In the genomic region with DNA sequence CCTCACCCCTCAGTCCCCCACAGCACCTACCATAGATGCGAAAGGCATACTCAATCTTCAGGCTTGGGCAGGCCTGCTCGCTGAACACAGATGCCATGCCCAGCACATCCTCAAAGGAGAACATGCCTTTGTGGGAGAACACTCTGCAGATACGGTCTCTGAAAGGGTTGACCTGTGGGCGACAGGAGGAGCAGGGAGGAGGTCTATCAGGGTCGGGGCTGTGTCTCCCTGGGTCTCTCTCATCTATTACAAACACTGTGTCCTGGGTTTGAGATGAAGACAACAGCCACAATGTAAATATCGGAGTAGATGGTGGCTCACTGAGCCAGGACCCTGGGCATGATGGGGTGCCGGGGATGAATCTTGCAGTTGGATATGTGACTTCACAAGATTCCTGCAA, we compare ENCODE assay signal across 2 cellular contexts.
TF ChIP-seq lines count a peak whose summit lies in the region.

No MANE protein-coding gene starts in this region.

TF ChIP-seq in HepG2, 621 proteins besides CTCF, POLR2A, EP300 and RAD21:
- TF ChIP-seq MED8 (CRISPR knock-in tag; IDR thresholded peaks at IDR 0.05; ENCODE audit: insufficient replicate concordance) = no peak
- TF ChIP-seq, protein P1, sequence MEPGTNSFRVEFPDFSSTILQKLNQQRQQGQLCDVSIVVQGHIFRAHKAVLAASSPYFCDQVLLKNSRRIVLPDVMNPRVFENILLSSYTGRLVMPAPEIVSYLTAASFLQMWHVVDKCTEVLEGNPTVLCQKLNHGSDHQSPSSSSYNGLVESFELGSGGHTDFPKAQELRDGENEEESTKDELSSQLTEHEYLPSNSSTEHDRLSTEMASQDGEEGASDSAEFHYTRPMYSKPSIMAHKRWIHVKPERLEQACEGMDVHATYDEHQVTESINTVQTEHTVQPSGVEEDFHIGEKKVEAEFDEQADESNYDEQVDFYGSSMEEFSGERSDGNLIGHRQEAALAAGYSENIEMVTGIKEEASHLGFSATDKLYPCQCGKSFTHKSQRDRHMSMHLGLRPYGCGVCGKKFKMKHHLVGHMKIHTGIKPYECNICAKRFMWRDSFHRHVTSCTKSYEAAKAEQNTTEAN (CRISPR knock-in tag; conservative IDR thresholded peaks at IDR 0.05) = no peak
- TF ChIP-seq SRY (CRISPR knock-in tag; IDR thresholded peaks at IDR 0.05) = no peak
- TF ChIP-seq, protein P2, sequence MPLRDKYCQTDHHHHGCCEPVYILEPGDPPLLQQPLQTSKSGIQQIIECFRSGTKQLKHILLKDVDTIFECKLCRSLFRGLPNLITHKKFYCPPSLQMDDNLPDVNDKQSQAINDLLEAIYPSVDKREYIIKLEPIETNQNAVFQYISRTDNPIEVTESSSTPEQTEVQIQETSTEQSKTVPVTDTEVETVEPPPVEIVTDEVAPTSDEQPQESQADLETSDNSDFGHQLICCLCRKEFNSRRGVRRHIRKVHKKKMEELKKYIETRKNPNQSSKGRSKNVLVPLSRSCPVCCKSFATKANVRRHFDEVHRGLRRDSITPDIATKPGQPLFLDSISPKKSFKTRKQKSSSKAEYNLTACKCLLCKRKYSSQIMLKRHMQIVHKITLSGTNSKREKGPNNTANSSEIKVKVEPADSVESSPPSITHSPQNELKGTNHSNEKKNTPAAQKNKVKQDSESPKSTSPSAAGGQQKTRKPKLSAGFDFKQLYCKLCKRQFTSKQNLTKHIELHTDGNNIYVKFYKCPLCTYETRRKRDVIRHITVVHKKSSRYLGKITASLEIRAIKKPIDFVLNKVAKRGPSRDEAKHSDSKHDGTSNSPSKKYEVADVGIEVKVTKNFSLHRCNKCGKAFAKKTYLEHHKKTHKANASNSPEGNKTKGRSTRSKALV (CRISPR knock-in tag; IDR thresholded peaks at IDR 0.05) = no peak
- TF ChIP-seq ZC3H4 (CRISPR knock-in tag; IDR thresholded peaks at IDR 0.05; ENCODE audit: borderline replicate concordance) = no peak
- TF ChIP-seq, protein P3, sequence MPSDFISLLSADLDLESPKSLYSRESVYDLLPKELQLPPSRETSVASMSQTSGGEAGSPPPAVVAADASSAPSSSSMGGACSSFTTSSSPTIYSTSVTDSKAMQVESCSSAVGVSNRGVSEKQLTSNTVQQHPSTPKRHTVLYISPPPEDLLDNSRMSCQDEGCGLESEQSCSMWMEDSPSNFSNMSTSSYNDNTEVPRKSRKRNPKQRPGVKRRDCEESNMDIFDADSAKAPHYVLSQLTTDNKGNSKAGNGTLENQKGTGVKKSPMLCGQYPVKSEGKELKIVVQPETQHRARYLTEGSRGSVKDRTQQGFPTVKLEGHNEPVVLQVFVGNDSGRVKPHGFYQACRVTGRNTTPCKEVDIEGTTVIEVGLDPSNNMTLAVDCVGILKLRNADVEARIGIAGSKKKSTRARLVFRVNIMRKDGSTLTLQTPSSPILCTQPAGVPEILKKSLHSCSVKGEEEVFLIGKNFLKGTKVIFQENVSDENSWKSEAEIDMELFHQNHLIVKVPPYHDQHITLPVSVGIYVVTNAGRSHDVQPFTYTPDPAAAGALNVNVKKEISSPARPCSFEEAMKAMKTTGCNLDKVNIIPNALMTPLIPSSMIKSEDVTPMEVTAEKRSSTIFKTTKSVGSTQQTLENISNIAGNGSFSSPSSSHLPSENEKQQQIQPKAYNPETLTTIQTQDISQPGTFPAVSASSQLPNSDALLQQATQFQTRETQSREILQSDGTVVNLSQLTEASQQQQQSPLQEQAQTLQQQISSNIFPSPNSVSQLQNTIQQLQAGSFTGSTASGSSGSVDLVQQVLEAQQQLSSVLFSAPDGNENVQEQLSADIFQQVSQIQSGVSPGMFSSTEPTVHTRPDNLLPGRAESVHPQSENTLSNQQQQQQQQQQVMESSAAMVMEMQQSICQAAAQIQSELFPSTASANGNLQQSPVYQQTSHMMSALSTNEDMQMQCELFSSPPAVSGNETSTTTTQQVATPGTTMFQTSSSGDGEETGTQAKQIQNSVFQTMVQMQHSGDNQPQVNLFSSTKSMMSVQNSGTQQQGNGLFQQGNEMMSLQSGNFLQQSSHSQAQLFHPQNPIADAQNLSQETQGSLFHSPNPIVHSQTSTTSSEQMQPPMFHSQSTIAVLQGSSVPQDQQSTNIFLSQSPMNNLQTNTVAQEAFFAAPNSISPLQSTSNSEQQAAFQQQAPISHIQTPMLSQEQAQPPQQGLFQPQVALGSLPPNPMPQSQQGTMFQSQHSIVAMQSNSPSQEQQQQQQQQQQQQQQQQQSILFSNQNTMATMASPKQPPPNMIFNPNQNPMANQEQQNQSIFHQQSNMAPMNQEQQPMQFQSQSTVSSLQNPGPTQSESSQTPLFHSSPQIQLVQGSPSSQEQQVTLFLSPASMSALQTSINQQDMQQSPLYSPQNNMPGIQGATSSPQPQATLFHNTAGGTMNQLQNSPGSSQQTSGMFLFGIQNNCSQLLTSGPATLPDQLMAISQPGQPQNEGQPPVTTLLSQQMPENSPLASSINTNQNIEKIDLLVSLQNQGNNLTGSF (CRISPR knock-in tag; IDR thresholded peaks at IDR 0.05) = no peak
- TF ChIP-seq, protein P4, sequence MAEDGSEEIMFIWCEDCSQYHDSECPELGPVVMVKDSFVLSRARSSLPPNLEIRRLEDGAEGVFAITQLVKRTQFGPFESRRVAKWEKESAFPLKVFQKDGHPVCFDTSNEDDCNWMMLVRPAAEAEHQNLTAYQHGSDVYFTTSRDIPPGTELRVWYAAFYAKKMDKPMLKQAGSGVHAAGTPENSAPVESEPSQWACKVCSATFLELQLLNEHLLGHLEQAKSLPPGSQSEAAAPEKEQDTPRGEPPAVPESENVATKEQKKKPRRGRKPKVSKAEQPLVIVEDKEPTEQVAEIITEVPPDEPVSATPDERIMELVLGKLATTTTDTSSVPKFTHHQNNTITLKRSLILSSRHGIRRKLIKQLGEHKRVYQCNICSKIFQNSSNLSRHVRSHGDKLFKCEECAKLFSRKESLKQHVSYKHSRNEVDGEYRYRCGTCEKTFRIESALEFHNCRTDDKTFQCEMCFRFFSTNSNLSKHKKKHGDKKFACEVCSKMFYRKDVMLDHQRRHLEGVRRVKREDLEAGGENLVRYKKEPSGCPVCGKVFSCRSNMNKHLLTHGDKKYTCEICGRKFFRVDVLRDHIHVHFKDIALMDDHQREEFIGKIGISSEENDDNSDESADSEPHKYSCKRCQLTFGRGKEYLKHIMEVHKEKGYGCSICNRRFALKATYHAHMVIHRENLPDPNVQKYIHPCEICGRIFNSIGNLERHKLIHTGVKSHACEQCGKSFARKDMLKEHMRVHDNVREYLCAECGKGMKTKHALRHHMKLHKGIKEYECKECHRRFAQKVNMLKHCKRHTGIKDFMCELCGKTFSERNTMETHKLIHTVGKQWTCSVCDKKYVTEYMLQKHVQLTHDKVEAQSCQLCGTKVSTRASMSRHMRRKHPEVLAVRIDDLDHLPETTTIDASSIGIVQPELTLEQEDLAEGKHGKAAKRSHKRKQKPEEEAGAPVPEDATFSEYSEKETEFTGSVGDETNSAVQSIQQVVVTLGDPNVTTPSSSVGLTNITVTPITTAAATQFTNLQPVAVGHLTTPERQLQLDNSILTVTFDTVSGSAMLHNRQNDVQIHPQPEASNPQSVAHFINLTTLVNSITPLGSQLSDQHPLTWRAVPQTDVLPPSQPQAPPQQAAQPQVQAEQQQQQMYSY (CRISPR knock-in tag; IDR thresholded peaks at IDR 0.05) = no peak

TF ChIP-seq in neural cell, 6 proteins besides CTCF, POLR2A, EP300 and RAD21:
- TF ChIP-seq, protein P5, sequence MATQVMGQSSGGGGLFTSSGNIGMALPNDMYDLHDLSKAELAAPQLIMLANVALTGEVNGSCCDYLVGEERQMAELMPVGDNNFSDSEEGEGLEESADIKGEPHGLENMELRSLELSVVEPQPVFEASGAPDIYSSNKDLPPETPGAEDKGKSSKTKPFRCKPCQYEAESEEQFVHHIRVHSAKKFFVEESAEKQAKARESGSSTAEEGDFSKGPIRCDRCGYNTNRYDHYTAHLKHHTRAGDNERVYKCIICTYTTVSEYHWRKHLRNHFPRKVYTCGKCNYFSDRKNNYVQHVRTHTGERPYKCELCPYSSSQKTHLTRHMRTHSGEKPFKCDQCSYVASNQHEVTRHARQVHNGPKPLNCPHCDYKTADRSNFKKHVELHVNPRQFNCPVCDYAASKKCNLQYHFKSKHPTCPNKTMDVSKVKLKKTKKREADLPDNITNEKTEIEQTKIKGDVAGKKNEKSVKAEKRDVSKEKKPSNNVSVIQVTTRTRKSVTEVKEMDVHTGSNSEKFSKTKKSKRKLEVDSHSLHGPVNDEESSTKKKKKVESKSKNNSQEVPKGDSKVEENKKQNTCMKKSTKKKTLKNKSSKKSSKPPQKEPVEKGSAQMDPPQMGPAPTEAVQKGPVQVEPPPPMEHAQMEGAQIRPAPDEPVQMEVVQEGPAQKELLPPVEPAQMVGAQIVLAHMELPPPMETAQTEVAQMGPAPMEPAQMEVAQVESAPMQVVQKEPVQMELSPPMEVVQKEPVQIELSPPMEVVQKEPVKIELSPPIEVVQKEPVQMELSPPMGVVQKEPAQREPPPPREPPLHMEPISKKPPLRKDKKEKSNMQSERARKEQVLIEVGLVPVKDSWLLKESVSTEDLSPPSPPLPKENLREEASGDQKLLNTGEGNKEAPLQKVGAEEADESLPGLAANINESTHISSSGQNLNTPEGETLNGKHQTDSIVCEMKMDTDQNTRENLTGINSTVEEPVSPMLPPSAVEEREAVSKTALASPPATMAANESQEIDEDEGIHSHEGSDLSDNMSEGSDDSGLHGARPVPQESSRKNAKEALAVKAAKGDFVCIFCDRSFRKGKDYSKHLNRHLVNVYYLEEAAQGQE (IDR thresholded peaks at IDR 0.05; ENCODE audit: borderline replicate concordance) = no peak
- TF ChIP-seq POLR2AphosphoS5 (IDR thresholded peaks at IDR 0.05) = no peak
- TF ChIP-seq MXI1 (conservative IDR thresholded peaks at IDR 0.05; ENCODE audit: poor library complexity, severe bottlenecking) = no peak
- no peak for TF ChIP-seq SMC3 (conservative IDR thresholded peaks at IDR 0.05; ENCODE audit: poor library complexity)
- TF ChIP-seq EZH2 (IDR thresholded peaks at IDR 0.05; ENCODE audit: borderline replicate concordance, insufficient read depth, low read length, poor library complexity, severe bottlenecking) = no peak
- TF ChIP-seq TAF1 (IDR thresholded peaks at IDR 0.05; ENCODE audit: low read depth) = no peak
